25 cellular contexts compared by ENCODE assay signal in the genomic region with DNA sequence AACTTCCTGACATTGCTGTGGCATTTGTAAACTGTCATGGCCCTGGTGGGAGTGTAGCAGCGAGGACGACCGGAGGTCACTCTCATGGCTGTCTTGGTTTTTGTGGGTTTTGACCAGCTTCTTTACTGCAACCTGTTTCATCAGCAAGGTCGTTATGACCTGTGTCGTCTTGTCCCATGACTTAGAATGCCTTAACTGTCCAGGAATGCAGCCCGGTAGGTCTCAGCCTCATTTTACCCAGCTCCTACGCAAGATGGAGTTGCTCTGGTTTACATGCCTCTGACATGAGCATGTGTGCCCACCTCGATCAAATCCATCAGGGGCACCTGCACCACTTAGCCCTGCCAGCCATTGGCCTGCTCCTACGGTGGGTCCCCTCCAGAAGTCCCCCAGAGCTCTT.
"Had no signal": no experiment of that assay in that cellular context is flagged by ENCODE, and none has a peak within 500 bp of the region (broad histone marks: within the 10 kb centered on the region; RNA-seq: fewer than 3 reads in every experiment).

No MANE protein-coding gene starts in this region.

- H3K36me3 Mint-ChIP-seq: activated naive CD4-positive, alpha-beta T cell treated with anti-CD3 and anti-CD28 coated beads, Interleukin-2, amount 50 U/mL, for 72 hours; immature natural killer cell; WTC11 had no signal

- H3K4me3 ChIP-seq: ascending aorta, coronary artery, hepatocyte, left lung, lung, pancreas, thyroid gland had no signal

- H3K79me2 ChIP-seq: hepatocyte had no signal

- H3K4me2 ChIP-seq: hepatocyte had no signal

- H3K9me3 Mint-ChIP-seq: activated naive CD4-positive, alpha-beta T cell treated with anti-CD3 and anti-CD28 coated beads, Interleukin-2, amount 50 U/mL, for 72 hours; activated T-cell treated with anti-CD3 and anti-CD28 coated beads, Interleukin-2, amount 50 U/mL, for 24 hours; activated T-helper 17 cell treated with anti-CD3 and anti-CD28 coated beads, Interleukin-2, amount 50 U/mL, for 72 hours; endodermal cell; immature natural killer cell; nephron; stimulated activated naive CD8-positive, alpha-beta T cell treated with anti-CD3 and anti-CD28 coated beads, Interleukin-15, Interleukin-2, amounts not matched to agents 100 ng/mL and 50 ng/mL, for 24 hours; WTC11 had no signal

- H3K4me1 Mint-ChIP-seq: activated T-helper 17 cell treated with anti-CD3 and anti-CD28 coated beads, Interleukin-2, amount 50 U/mL, for 72 hours; immature natural killer cell; nephron had no signal

- H3K27ac ChIP-seq: ascending aorta, coronary artery, epithelial cell of prostate, hepatocyte, left lung, pancreas, thyroid gland had no signal

- H2AFZ ChIP-seq: hepatocyte had no signal

- H3K27me3 ChIP-seq: ascending aorta, hepatocyte, pancreas, thyroid gland had no signal

- H3K27ac Mint-ChIP-seq: activated T-cell treated with anti-CD3 and anti-CD28 coated beads, Interleukin-2, amount 50 U/mL, for 24 hours; activated T-helper 17 cell treated with anti-CD3 and anti-CD28 coated beads, Interleukin-2, amount 50 U/mL, for 72 hours; endodermal cell; immature natural killer cell; nephron; stimulated activated naive CD8-positive, alpha-beta T cell treated with anti-CD3 and anti-CD28 coated beads, Interleukin-15, Interleukin-2, amounts not matched to agents 100 ng/mL and 50 ng/mL, for 24 hours; WTC11 had no signal

- H3K36me3 ChIP-seq: ascending aorta, left lung, pancreas, thyroid gland had no signal

- DNase-seq: activated CD4-positive, alpha-beta T cell treated with anti-CD3 and anti-CD28 coated beads, Interleukin-2, amount 50 U/mL, for 4 hours; activated CD8-positive, alpha-beta memory T cell treated with anti-CD3 and anti-CD28 coated beads for 24 hours; activated CD8-positive, alpha-beta memory T cell treated with anti-CD3 and anti-CD28 coated beads, Interleukin-2, amount 50 U/mL, for 4 hours; activated T-cell treated with anti-CD3 and anti-CD28 coated beads, Interleukin-2, amount 50 U/mL, for 24 hours; foreskin fibroblast; immature natural killer cell; kidney glomerular epithelial cell; left lung; pancreas; right cardiac atrium; stimulated activated CD4-positive, alpha-beta T cell treated with anti-CD3 and anti-CD28 coated beads, Interleukin-1b, Interleukin-23, amount 100 ng/mL, for 48 hours; substantia nigra; T1000; thyroid gland had no signal

- H3K9me3 ChIP-seq: ascending aorta, left lung, pancreas, thyroid gland had no signal

- H3K4me3 Mint-ChIP-seq: activated T-cell treated with anti-CD3 and anti-CD28 coated beads, Interleukin-2, amount 50 U/mL, for 24 hours; activated T-helper 17 cell treated with anti-CD3 and anti-CD28 coated beads, Interleukin-2, amount 50 U/mL, for 72 hours; endodermal cell; immature natural killer cell; nephron; stimulated activated naive CD8-positive, alpha-beta T cell treated with anti-CD3 and anti-CD28 coated beads, Interleukin-15, Interleukin-2, amounts not matched to agents 100 ng/mL and 50 ng/mL, for 24 hours; WTC11 had no signal

- H3K4me1 ChIP-seq: ascending aorta, left lung, pancreas, thyroid gland had no signal

- H3K27me3 Mint-ChIP-seq: activated T-cell treated with anti-CD3 and anti-CD28 coated beads, Interleukin-2, amount 50 U/mL, for 24 hours; activated T-helper 17 cell treated with anti-CD3 and anti-CD28 coated beads, Interleukin-2, amount 50 U/mL, for 72 hours; stimulated activated naive CD8-positive, alpha-beta T cell treated with anti-CD3 and anti-CD28 coated beads, Interleukin-15, Interleukin-2, amounts not matched to agents 100 ng/mL and 50 ng/mL, for 24 hours had no signal

- ATAC-seq: activated naive CD4-positive, alpha-beta T cell treated with anti-CD3 and anti-CD28 coated beads, Interleukin-2, amount 50 U/mL, for 72 hours; activated T-helper 17 cell treated with anti-CD3 and anti-CD28 coated beads, Interleukin-2, amount 50 U/mL, for 72 hours; left lung; pancreas; right cardiac atrium had no signal
